Comparison of ENCODE assay signal across 8 cellular contexts in genomic region chr11:46673713-46674462, GRCh38. TPM values are rescaled to one million over a fixed set of nuclear protein-coding genes. Genes with fewer than 3 reads are reported as not detected.
DNase-seq lines count a peak whose midpoint lies in the region; ATAC-seq and TF ChIP-seq lines count a peak whose summit lies in the region.
"Had no signal": no experiment of that assay in that cellular context is flagged by ENCODE, and none has a peak within 500 bp of the region (broad histone marks: within the 10 kb centered on the region; RNA-seq: fewer than 3 reads in every experiment).

No MANE protein-coding gene starts in this region.

- H3K36me3 ChIP-seq in endodermal cell (ENCODE audit: control insufficient read depth, insufficient read depth, low read length) (peaks cover 48% of the 10 kb centered on the region), psoas muscle (ENCODE audit: insufficient read depth in 1 of 2, low read depth in 1 of 2) (peaks cover 3 to 74% of the 10 kb centered on the region in 2 donors), osteoblast (ENCODE audit: insufficient read depth, low read length) (peaks cover 52% of the 10 kb centered on the region)

- peak overlapping the region; percentile 87 for H3K27ac Mint-ChIP-seq in endodermal cell

- no peaks in the 10 kb centered on the region for H3K27me3 Mint-ChIP-seq in endodermal cell (ENCODE audit: insufficient read depth)

- H3K4me3 ChIP-seq in endodermal cell (ENCODE audit: low read length) (no peak overlapping the region), psoas muscle (no peak overlapping the region), osteoblast (ENCODE audit: insufficient read depth, low read length) (no peak overlapping the region)

- intact Hi-C loops in psoas muscle (cut with DNase I), result loop anchor here in 1 of 2 donors (5.0 kb wide), 1 partner anchor 83 kb away; no protein-coding TSS in a partner anchor

- ATAC-seq in psoas muscle, result no peak

- H2AFZ ChIP-seq in osteoblast (ENCODE audit: low read length), result no peak overlapping the region
- H2AFZ ChIP-seq: parathyroid adenoma had no signal

- H3K9ac ChIP-seq in endodermal cell (ENCODE audit: extremely low read depth, low read length, poor library complexity, severe bottlenecking), result no peak overlapping the region
- H3K9ac ChIP-seq: parathyroid adenoma had no signal

- H3K9me3 ChIP-seq in endodermal cell (ENCODE audit: control insufficient read depth, low read length) (no peaks in the 10 kb centered on the region), psoas muscle (no peaks in the 10 kb centered on the region), osteoblast (ENCODE audit: low read depth, low read length) (no peaks in the 10 kb centered on the region)

- no peak overlapping the region for H3K4me2 ChIP-seq in osteoblast (ENCODE audit: insufficient read depth, low read length)

- H3K9me3 Mint-ChIP-seq in endodermal cell, result no peaks in the 10 kb centered on the region

- peaks cover 4% of the 10 kb centered on the region for H3K4me1 ChIP-seq in endodermal cell (ENCODE audit: control insufficient read depth, insufficient read depth, low read length)
- peaks cover 17% of the 10 kb centered on the region for H3K4me1 ChIP-seq in psoas muscle
- peaks cover 26% of the 10 kb centered on the region for H3K4me1 ChIP-seq in osteoblast (ENCODE audit: insufficient read depth, low read length)

- H3K4me1 Mint-ChIP-seq in endodermal cell, result peaks cover 14% of the 10 kb centered on the region

- peaks cover 44% of the 10 kb centered on the region for H3K36me3 Mint-ChIP-seq in endodermal cell (ENCODE audit: low read depth)

- H3K27ac ChIP-seq in endodermal cell (ENCODE audit: low read depth, low read length) (peak overlapping the region; percentile 29), psoas muscle (peak overlapping the region; percentile 81), osteoblast (ENCODE audit: low read depth, low read length) (no peak overlapping the region)

- in situ Hi-C loops in KBM-7 (cut with MboI; ENCODE audit: low pct_unique_long_range_greater_than_20kb, low sequenced_read_pairs), result no loop called here

- 92 to 96% methylated on average over 5 to 6 of the region's 6 CpGs for WGBS in endodermal cell (ENCODE audit: insufficient coverage in 1 of 2, insufficient read length in 1 of 2), 2 experiments
- 64 to 84% (median 69%) methylated on average over 6 of the region's 6 CpGs for WGBS in psoas muscle, 3 donors

- no peak overlapping the region for H3K4me3 Mint-ChIP-seq in endodermal cell

- no peaks in the 10 kb centered on the region for H3K79me2 ChIP-seq in osteoblast (ENCODE audit: insufficient read depth, low read length)
- H3K79me2 ChIP-seq: parathyroid adenoma had no signal

- H3K27me3 ChIP-seq in endodermal cell (ENCODE audit: control insufficient read depth, insufficient read depth, low read length, poor library complexity, severe bottlenecking) (no peaks in the 10 kb centered on the region), psoas muscle (ENCODE audit: insufficient read depth in 3 of 3, low read length in 2 of 3) (no peaks in the 10 kb centered on the region), osteoblast (ENCODE audit: insufficient read depth, low read length) (no peaks in the 10 kb centered on the region)

- TF ChIP-seq CTCF in endodermal cell (conservative IDR thresholded peaks at IDR 0.05), result no peak
- TF ChIP-seq CTCF in psoas muscle (IDR thresholded peaks at IDR 0.05), result no peak
- TF ChIP-seq CTCF in osteoblast (IDR thresholded peaks at IDR 0.05; ENCODE audit: extremely low read depth, low read depth, low read length), result no peak

- peak; percentile 50 for DNase-seq in NCI-H69 (lab: John Stamatoyannopoulos, UW)
- DNase-seq in endodermal cell, result peak; percentile 57
- DNase-seq in psoas muscle, result no peak
- DNase-seq in RKO (ENCODE audit: low spot score), result no peak
- DNase-seq in osteoblast (ENCODE audit: insufficient read length, low spot score, missing footprints), result no peak
- no peak for DNase-seq in KBM-7
- DNase-seq: NCI-H1105 treated with DMSO at 0.1 percent for 48 hours had no signal

- H4K20me1 ChIP-seq in osteoblast (ENCODE audit: insufficient read depth, low read length), result peaks cover 3% of the 10 kb centered on the region

RNA-seq across cellular contexts. Expression of gene ARHGAP1, which starts 26.5 kb away (rescaled TPM):
- total RNA-seq in endodermal cell (10 to 100 TPM; 53.4 to 56.6 TPM), psoas muscle (10 to 100 TPM; 24.9 to 36.1 (median 31.4) TPM), osteoblast (88.3 and 100 TPM in 2 replicates)
- 27.0 TPM for polyA plus RNA-seq in endodermal cell (2013, experiment 1 of 2)
- polyA plus RNA-seq in endodermal cell (2013, experiment 2 of 2), result 28.4 TPM
- 10 to 100 TPM; 12.5 to 27.7 (median 20.4) TPM for polyA plus RNA-seq in psoas muscle

RNA-seq across cellular contexts. Expression of gene ZNF408, which starts 26.9 kb away (rescaled TPM):
- total RNA-seq in endodermal cell (10 to 100 TPM; 13.2 to 18.9 TPM), psoas muscle (10 to 100 TPM in 2 of 4 donors, 1 to 10 TPM in 2; 5.0 to 15.0 (median 9.8) TPM), osteoblast (16.2 and 16.3 TPM in 2 replicates)
- 8.9 TPM for polyA plus RNA-seq in endodermal cell (2013, experiment 1 of 2)
- polyA plus RNA-seq in endodermal cell (2013, experiment 2 of 2), result 6.5 TPM
- polyA plus RNA-seq in psoas muscle, result 10 to 100 TPM in 1 of 3 donors, 1 to 10 TPM in 2; 9.6 to 12.7 (median 9.9) TPM

RNA-seq across cellular contexts. Expression of gene F2, which starts 45.1 kb away (rescaled TPM):
- total RNA-seq in endodermal cell (1 to 10 TPM in 1 of 2 donors, under 1 TPM in 1; 0.89 to 1.5 TPM), psoas muscle (under 1 TPM in 2 of 4 donors, not detected in 2; 0.16 to 0.26 TPM), osteoblast (not detected in 2 replicates)
- 0.93 TPM for polyA plus RNA-seq in endodermal cell (2013, experiment 1 of 2)
- 0.62 TPM for polyA plus RNA-seq in endodermal cell (2013, experiment 2 of 2)
- under 1 TPM in 2 of 3 donors, not detected in 1; 0.04 to 0.56 TPM for polyA plus RNA-seq in psoas muscle

RNA-seq across cellular contexts. Expression of gene ATG13, which starts 56.5 kb away (rescaled TPM):
- total RNA-seq in endodermal cell, result 100 to 1,000 TPM in 1 of 2 donors, 10 to 100 TPM in 1; 96.4 to 130 TPM
- 98.1 TPM for polyA plus RNA-seq in endodermal cell (2013, experiment 1 of 2)
- polyA plus RNA-seq in endodermal cell (2013, experiment 2 of 2), result 88.1 TPM
- 10 to 100 TPM; 27.0 to 50.7 (median 35.8) TPM for total RNA-seq in psoas muscle
- polyA plus RNA-seq in psoas muscle, result 10 to 100 TPM; 16.8 to 50.5 (median 20.5) TPM
- total RNA-seq in osteoblast, result 70.9 and 71.9 TPM in 2 replicates

RNA-seq across cellular contexts. Expression of gene HARBI1, which starts 56.9 kb away (rescaled TPM):
- 1 to 10 TPM; 7.5 to 8.4 TPM for total RNA-seq in endodermal cell
- polyA plus RNA-seq in endodermal cell (2013, experiment 1 of 2), result 5.8 TPM
- 4.7 TPM for polyA plus RNA-seq in endodermal cell (2013, experiment 2 of 2)
- 1 to 10 TPM; 2.0 to 4.4 (median 2.8) TPM for total RNA-seq in psoas muscle
- polyA plus RNA-seq in psoas muscle, result 1 to 10 TPM; 3.4 to 8.6 (median 3.8) TPM
- total RNA-seq in osteoblast, result 5.8 and 6.2 TPM in 2 replicates

Comparison
In these comparisons a context has a peak if more than half of its experiments do, and no peak if none do; other contexts are left out.
1. DNase-seq: peak in NCI-H69 (single experiment) and endodermal cell (single experiment); none in psoas muscle (0 of 2), RKO (single experiment), osteoblast (single experiment) and KBM-7 (single experiment).